In genomic region chr16:23573822-23574221, GRCh38 we compare ENCODE assay signal across 17 cellular contexts. TPM values are rescaled to one million over a fixed set of nuclear protein-coding genes. Genes with fewer than 3 reads are reported as not detected.
DNase-seq lines count a peak whose midpoint lies in the region; ATAC-seq and TF ChIP-seq lines count a peak whose summit lies in the region.
"Had no signal": no experiment of that assay in that cellular context is flagged by ENCODE, and none has a peak within 500 bp of the region (broad histone marks: within the 10 kb centered on the region; RNA-seq: fewer than 3 reads in every experiment).

No MANE protein-coding gene starts in this region.

- H3K36me3 ChIP-seq in HEK293 (ENCODE audit: control insufficient read depth in 2 of 2, insufficient read depth in 1 of 2, low read length in 2 of 2) (peaks cover 14 to 87% of the 10 kb centered on the region in 2 experiments; a peak in 2 of 3 replicates), psoas muscle (ENCODE audit: insufficient read depth in 1 of 2, low read depth in 1 of 2) (peaks cover 12 to 96% of the 10 kb centered on the region in 2 donors)

- H3K27ac ChIP-seq in HEK293 (ENCODE audit: extremely low read depth, low read depth, low read length) (no peak overlapping the region), psoas muscle (peak overlapping the region; percentile 67)

- 33 to 56% (median 39%) methylated on average over 5 of the region's 5 CpGs for WGBS in psoas muscle, 3 donors

- TF ChIP-seq CTCF in HEK293 (tag by site-specific recombination; IDR thresholded peaks at IDR 0.05) (no peak), psoas muscle (IDR thresholded peaks at IDR 0.05) (no peak)

- H3K4me3 ChIP-seq in HEK293 (ENCODE audit: low read depth, low read length) (no peak overlapping the region), psoas muscle (no peak overlapping the region)
- no peak overlapping the region for H3K4me3 ChIP-seq in Jurkat, Clone E6-1 (ENCODE audit: low read length)
- H3K4me3 ChIP-seq: HAP-1 had no signal

- no peaks in the 10 kb centered on the region for H3K27me3 ChIP-seq in psoas muscle (ENCODE audit: insufficient read depth in 3 of 3, low read length in 2 of 3)

- ATAC-seq in psoas muscle, result peak in 1 of 4 donors; percentile 6
- no peak for ATAC-seq in GM21619 (IDR thresholded peaks at IDR 0.05; ENCODE audit: unreplicated experiment)

- CTCF ChIA-PET in HEK293 (lab: Yijun Ruan, JAX), result no interaction called here

- H3K4me1 ChIP-seq in HEK293 (ENCODE audit: control insufficient read depth, insufficient read depth, low read length), result no peaks in the 10 kb centered on the region
- H3K4me1 ChIP-seq in psoas muscle, result peaks cover 15% of the 10 kb centered on the region

- intact Hi-C loops in psoas muscle (cut with DNase I), result no loop called here

- POLR2A ChIA-PET in HEK293 (lab: Yijun Ruan, JAX), result no interaction called here

- H3K9me3 ChIP-seq in HEK293 (ENCODE audit: control insufficient read depth, insufficient read depth, low read depth, low read length) (no peaks in the 10 kb centered on the region), psoas muscle (no peaks in the 10 kb centered on the region)
- H3K9me3 ChIP-seq: HAP-1 had no signal

- peak; percentile 32 for DNase-seq in Jurkat, Clone E6-1 (ENCODE audit: low read depth, low spot score)
- DNase-seq in myocyte (ENCODE audit: low read depth) (peak; percentile 61), psoas muscle (no peak), NCI-H2171 treated with DMSO at 0.1 percent for 48 hours (lab: John Stamatoyannopoulos, UW) (no peak), NCI-H2227 treated with DMSO at 0.1 percent for 48 hours (lab: John Stamatoyannopoulos, UW) (no peak)
- DNase-seq in stimulated activated CD4-positive, alpha-beta T cell treated with anti-CD3 and anti-CD28 coated beads, Interleukin-2, amount 100 ng/mL, for 48 hours, result no peak
- DNase-seq: C1 segment of cervical spinal cord; Calu3; CD4-positive, alpha-beta memory T cell; COR-L47; DMS53; DMS79 treated with DMSO at 0.1 percent for 48 hours; GF-D8; GOT3 had no signal

TF ChIP-seq in HEK293, 187 proteins besides CTCF, POLR2A, EP300 and RAD21:
- TF ChIP-seq ZNF37A (tag by site-specific recombination; IDR thresholded peaks at IDR 0.05) (no peak), SCRT1 (tag by site-specific recombination; IDR thresholded peaks at IDR 0.05; ENCODE audit: borderline replicate concordance) (peak; percentile 39; the same call in 1 of the 2 replicates), SCRT2 (tag by site-specific recombination; IDR thresholded peaks at IDR 0.05) (peak; percentile 58)

RNA-seq across cellular contexts. Expression of gene UBFD1, which starts 16.3 kb away (rescaled TPM):
- polyA plus RNA-seq in Jurkat, Clone E6-1 (2012; ENCODE audit: insufficient read depth, insufficient read length), result 30.1 TPM
- total RNA-seq in myocyte, result 234 and 277 TPM in 2 replicates
- polyA plus RNA-seq in myocyte (2012), result 63.2 TPM
- 100 to 1,000 TPM; 108 to 147 (median 122) TPM for total RNA-seq in psoas muscle
- polyA plus RNA-seq in psoas muscle, result 100 to 1,000 TPM in 1 of 3 donors, 10 to 100 TPM in 2; 44.8 to 145 (median 48.1) TPM

RNA-seq across cellular contexts. Expression of gene EARS2, which starts 16.7 kb away (rescaled TPM):
- 21.8 TPM for polyA plus RNA-seq in Jurkat, Clone E6-1 (2012; ENCODE audit: insufficient read depth, insufficient read length)
- total RNA-seq in myocyte (37.5 and 50.0 TPM in 2 replicates), psoas muscle (10 to 100 TPM; 19.0 to 28.3 (median 20.9) TPM)
- 25.8 TPM for polyA plus RNA-seq in myocyte (2012)
- 10 to 100 TPM; 12.1 to 22.5 (median 13.6) TPM for polyA plus RNA-seq in psoas muscle

RNA-seq across cellular contexts. Expression of gene NDUFAB1, which starts 22.3 kb away (rescaled TPM):
- 294 TPM for polyA plus RNA-seq in Jurkat, Clone E6-1 (2012; ENCODE audit: insufficient read depth, insufficient read length)
- 199 and 205 TPM in 2 replicates for total RNA-seq in myocyte
- polyA plus RNA-seq in myocyte (2012), result 157 TPM
- 100 to 1,000 TPM; 175 to 241 (median 210) TPM for total RNA-seq in psoas muscle
- 100 to 1,000 TPM; 304 to 441 (median 365) TPM for polyA plus RNA-seq in psoas muscle

Comparison
In these comparisons a context has a peak if more than half of its experiments do, and no peak if none do; other contexts are left out.
1. DNase-seq: peak in Jurkat, Clone E6-1 (single experiment) and myocyte (single experiment); none in psoas muscle (0 of 2), stimulated activated CD4-positive, alpha-beta T cell treated with anti-CD3 and anti-CD28 coated beads, Interleukin-2, amount 100 ng/mL, for 48 hours (0 of 2), NCI-H2171 treated with DMSO at 0.1 percent for 48 hours (single experiment) and NCI-H2227 treated with DMSO at 0.1 percent for 48 hours (single experiment).